10 cellular contexts compared by ENCODE assay signal in the genomic region with DNA sequence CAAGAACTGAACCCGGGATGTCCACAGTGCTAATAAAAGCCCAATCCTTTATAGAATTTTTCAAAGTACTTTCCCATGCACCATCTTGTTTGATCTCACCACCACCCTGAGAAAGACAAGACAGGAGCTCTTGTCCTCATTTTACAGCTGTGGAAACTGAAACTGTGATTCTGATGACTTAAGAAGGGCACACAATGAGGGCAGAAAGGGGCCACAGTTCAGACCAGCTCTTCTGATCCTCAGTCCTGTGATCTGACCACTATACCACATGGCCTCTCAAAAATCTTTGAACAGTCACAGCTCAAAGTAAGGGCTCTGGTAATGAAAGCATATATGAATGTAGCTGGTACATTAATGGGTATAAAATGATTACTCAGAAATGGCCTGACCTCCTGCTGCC.
DNase-seq lines count a peak whose midpoint lies in the region; ATAC-seq lines count a peak whose summit lies in the region.
"Had no signal": no experiment of that assay in that cellular context is flagged by ENCODE, and none has a peak within 500 bp of the region (broad histone marks: within the 10 kb centered on the region; RNA-seq: fewer than 3 reads in every experiment).

No MANE protein-coding gene starts in this region.

- POLR2A ChIA-PET in T-cell (lab: Charles Lee) = no interaction called here

- CTCF ChIA-PET in T-cell (lab: Charles Lee) = no interaction called here

- H3K4me1 Mint-ChIP-seq in T-cell = peaks cover 14 to 25% (median 16%) of the 10 kb centered on the region in 3 donors
- H3K4me1 Mint-ChIP-seq: neural crest cell had no signal

- no peak for DNase-seq in cerebellar cortex (ENCODE audit: low spot score)
- DNase-seq in iPS-NIHi7 (ENCODE audit: extremely low spot score) = no peak
- no peak for DNase-seq in T-cell
- no peak for DNase-seq in DMS53 treated with DMSO at 0.1 percent for 48 hours (lab: John Stamatoyannopoulos, UW; ENCODE audit: unreplicated experiment)

- peaks cover 0 to 6% of the 10 kb centered on the region in 2 donors for H3K27me3 Mint-ChIP-seq in T-cell

- H3K9me3 Mint-ChIP-seq in T-cell = peaks cover 0 to 4% (median 0%) of the 10 kb centered on the region in 3 donors

- no peak overlapping the region for H3K4me3 Mint-ChIP-seq in T-cell
- H3K4me3 Mint-ChIP-seq: neural crest cell had no signal

- ATAC-seq in GM18498 (IDR thresholded peaks at IDR 0.05; ENCODE audit: unreplicated experiment) (peak; percentile 76), GM19397 (IDR thresholded peaks at IDR 0.05; ENCODE audit: unreplicated experiment) (peak; percentile 52), HG02852 (IDR thresholded peaks at IDR 0.05; ENCODE audit: unreplicated experiment) (peak; percentile 50), HG03558 (IDR thresholded peaks at IDR 0.05; ENCODE audit: extremely low read depth, unreplicated experiment) (peak; percentile 45), T-cell (replicated peaks in 1 of 4) (no peak)
- ATAC-seq: K562 had no signal

- no peaks in the 10 kb centered on the region for H3K36me3 Mint-ChIP-seq in T-cell

- H3K27ac Mint-ChIP-seq in T-cell = no peak overlapping the region

Comparison
In these comparisons a context has a peak if more than half of its experiments do, and no peak if none do; other contexts are left out.
1. ATAC-seq: peak in GM18498 (single experiment), GM19397 (single experiment), HG02852 (single experiment) and HG03558 (single experiment); none in T-cell (0 of 4).